Comparison of ENCODE assay signal across 1 cellular context in the genomic region with DNA sequence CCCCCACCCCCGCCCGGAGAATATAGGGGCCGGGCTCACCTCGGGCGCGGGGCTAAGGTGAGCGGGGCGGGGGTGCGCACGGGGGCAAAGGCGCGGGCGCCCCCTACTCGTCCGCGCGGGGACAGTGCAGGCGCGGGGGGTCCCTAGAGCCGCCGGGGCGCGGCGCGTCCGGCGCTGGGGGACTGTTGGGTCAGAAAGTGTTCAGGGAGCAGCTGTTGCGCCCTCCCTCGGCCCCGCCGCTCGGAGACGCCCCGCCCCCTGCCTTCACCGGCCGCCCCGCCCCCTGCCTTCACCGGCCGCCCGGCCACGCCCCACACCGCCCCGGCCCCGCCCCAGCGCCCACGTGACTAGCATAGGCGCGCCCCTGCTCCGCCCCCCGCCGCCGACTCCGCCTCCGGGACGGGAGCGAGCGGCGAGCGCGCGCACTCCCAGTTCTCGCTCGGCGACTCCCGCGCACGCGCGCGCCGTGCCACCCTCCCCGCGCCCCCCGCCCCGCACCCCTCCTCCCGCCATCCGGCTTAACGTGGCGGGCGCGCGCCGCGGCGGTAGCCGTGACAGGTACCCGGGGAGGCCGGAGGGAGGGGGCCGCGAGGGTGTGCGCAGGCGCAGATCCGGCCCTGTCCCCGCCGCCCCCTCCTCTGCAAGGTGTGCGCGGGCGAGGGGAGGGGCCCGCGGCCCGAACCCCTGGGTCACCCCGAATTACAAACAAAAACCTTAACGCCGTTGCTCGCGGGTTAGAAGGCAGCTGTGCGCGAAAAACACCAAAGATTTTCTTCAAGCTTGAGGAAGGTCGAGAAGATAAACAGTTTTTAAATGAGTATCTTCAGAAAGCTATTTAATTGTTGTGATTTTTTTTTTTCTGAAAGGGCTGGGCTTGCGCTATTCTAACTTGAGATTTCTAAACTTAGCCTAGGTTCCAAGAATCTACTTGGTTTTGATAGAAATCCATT.
TF ChIP-seq lines count a peak whose summit lies in the region.

No MANE protein-coding gene starts in this region.

TF ChIP-seq in HCT116, 20 proteins besides CTCF, POLR2A, EP300 and RAD21 (continued from another document):
- TF ChIP-seq, protein P1, sequence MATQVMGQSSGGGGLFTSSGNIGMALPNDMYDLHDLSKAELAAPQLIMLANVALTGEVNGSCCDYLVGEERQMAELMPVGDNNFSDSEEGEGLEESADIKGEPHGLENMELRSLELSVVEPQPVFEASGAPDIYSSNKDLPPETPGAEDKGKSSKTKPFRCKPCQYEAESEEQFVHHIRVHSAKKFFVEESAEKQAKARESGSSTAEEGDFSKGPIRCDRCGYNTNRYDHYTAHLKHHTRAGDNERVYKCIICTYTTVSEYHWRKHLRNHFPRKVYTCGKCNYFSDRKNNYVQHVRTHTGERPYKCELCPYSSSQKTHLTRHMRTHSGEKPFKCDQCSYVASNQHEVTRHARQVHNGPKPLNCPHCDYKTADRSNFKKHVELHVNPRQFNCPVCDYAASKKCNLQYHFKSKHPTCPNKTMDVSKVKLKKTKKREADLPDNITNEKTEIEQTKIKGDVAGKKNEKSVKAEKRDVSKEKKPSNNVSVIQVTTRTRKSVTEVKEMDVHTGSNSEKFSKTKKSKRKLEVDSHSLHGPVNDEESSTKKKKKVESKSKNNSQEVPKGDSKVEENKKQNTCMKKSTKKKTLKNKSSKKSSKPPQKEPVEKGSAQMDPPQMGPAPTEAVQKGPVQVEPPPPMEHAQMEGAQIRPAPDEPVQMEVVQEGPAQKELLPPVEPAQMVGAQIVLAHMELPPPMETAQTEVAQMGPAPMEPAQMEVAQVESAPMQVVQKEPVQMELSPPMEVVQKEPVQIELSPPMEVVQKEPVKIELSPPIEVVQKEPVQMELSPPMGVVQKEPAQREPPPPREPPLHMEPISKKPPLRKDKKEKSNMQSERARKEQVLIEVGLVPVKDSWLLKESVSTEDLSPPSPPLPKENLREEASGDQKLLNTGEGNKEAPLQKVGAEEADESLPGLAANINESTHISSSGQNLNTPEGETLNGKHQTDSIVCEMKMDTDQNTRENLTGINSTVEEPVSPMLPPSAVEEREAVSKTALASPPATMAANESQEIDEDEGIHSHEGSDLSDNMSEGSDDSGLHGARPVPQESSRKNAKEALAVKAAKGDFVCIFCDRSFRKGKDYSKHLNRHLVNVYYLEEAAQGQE (IDR thresholded peaks at IDR 0.05; ENCODE audit: low read depth), result no peak
- TF ChIP-seq, protein P2, sequence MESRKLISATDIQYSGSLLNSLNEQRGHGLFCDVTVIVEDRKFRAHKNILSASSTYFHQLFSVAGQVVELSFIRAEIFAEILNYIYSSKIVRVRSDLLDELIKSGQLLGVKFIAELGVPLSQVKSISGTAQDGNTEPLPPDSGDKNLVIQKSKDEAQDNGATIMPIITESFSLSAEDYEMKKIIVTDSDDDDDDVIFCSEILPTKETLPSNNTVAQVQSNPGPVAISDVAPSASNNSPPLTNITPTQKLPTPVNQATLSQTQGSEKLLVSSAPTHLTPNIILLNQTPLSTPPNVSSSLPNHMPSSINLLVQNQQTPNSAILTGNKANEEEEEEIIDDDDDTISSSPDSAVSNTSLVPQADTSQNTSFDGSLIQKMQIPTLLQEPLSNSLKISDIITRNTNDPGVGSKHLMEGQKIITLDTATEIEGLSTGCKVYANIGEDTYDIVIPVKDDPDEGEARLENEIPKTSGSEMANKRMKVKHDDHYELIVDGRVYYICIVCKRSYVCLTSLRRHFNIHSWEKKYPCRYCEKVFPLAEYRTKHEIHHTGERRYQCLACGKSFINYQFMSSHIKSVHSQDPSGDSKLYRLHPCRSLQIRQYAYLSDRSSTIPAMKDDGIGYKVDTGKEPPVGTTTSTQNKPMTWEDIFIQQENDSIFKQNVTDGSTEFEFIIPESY (IDR thresholded peaks at IDR 0.05; ENCODE audit: extremely low read depth, insufficient replicate concordance, low read length), result no peak
- TF ChIP-seq FOSL1 (IDR thresholded peaks at IDR 0.05; ENCODE audit: low read depth) (no peak), POLR2AphosphoS5 (IDR thresholded peaks at IDR 0.05; ENCODE audit: low read depth, low read length) (peak; percentile 54), ZNF274 (IDR thresholded peaks at IDR 0.05; ENCODE audit: low read depth, low read length) (no peak), EGR1 (IDR thresholded peaks at IDR 0.05; ENCODE audit: low read depth) (peak; percentile 42; the same call in 1 of the 2 replicates)
